9 cellular contexts compared by ENCODE assay signal in the genomic region with DNA sequence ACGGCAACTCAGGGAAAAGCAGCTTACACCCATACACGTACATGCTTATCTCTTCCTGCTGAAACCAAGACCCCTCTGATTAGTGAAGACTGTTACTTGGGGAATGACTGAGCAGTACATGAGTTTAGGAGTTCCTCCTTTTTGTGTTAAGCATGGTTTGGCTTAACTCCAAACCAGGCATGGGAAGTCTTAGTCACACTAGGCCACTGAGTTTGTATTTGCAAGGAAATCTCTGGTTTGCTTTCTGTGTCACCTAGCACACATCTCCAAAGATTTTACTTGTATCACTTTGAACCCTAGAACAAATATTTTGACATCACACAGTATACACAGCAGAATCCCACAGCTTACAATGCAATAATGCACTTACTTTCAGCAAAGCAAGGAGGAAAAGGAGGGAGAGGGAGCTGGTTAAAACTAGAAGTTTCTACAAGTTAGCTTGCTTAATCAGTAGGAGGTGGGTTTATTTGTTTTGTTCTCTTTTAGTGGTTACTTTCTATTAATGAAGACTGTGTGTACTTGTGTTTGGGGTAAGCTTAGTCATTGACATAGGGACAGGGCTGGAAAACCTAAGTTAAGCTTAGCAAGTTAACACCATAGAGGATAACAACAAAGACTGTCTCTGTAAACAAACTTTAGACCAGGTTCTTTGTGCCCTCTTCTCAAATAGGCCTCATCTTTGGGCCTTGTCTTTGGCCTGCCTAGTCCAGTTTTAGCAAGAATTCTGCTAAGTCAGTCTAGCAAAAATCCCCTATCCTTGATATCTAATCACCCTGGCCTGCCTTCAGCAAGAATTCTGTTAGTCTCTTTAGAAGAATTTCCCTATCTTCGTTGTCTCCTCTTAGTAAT.
A peak's percentile ranks its signal among the peaks of the same experiment; 100 is the strongest.
DNase-seq lines count a peak whose midpoint lies in the region; ATAC-seq and FAIRE-seq lines count a peak whose summit lies in the region.
"Had no signal": no experiment of that assay in that cellular context is flagged by ENCODE, and none has a peak within 500 bp of the region (broad histone marks: within the 10 kb centered on the region; RNA-seq: fewer than 3 reads in every experiment).

No MANE protein-coding gene starts in this region.

- peak; percentile 19 for DNase-seq in NCI-H2196 (lab: John Stamatoyannopoulos, UW; ENCODE audit: unreplicated experiment)
- no peak for DNase-seq in NCI-H2196 treated with DMSO at 0.1 percent for 48 hours (lab: John Stamatoyannopoulos, UW; ENCODE audit: unreplicated experiment)
- peak; percentile 96 for DNase-seq in SKM-1 treated with dmso at 0.1 percent for 144 hours (lab: John Stamatoyannopoulos, UW; ENCODE audit: unreplicated experiment)
- DNase-seq in foreskin melanocyte, result peak; percentile 73
- peak; percentile 4 for DNase-seq in small intestine
- DNase-seq in NK-92 treated with Interleukin-12 subunit alpha and Interleukin-12 subunit beta, amount 100 ng/mL, for 24 hours (lab: John Stamatoyannopoulos, UW), result no peak
- DNase-seq in effector CD8-positive, alpha-beta T cell (lab: John Stamatoyannopoulos, UW), result no peak

- H3K4me1 ChIP-seq in small intestine (ENCODE audit: control insufficient read depth in 2 of 2, insufficient read depth in 1 of 2, low read depth in 1 of 2, low read length in 1 of 2), result no peaks in the 10 kb centered on the region

- H3K4me3 ChIP-seq in small intestine (ENCODE audit: low read depth in 1 of 2, low read length in 2 of 2), result no peak overlapping the region

- H3K36me3 ChIP-seq in small intestine (ENCODE audit: control insufficient read depth in 2 of 2, insufficient read depth in 2 of 2, low read length in 2 of 2), result no peaks in the 10 kb centered on the region

- H3K27me3 ChIP-seq in small intestine (ENCODE audit: control insufficient read depth in 2 of 2, insufficient read depth in 2 of 2, low read length in 2 of 2), result no peaks in the 10 kb centered on the region

- ATAC-seq in HG03342 (IDR thresholded peaks at IDR 0.05; ENCODE audit: unreplicated experiment), result peak; percentile 64

- H3K9me3 ChIP-seq in small intestine (ENCODE audit: control insufficient read depth, low read depth), result no peaks in the 10 kb centered on the region

- H3K27ac ChIP-seq in small intestine (ENCODE audit: low read depth in 1 of 2, low read length in 1 of 2), result no peak overlapping the region

- no peak for FAIRE-seq in small intestine (lab: Jason Lieb, UNC)
- FAIRE-seq: A204.1 had no signal

- WGBS in small intestine, 3 donors, result 69 to 73% (median 71%) methylated on average over 3 of the region's 3 CpGs

Comparison
In these comparisons a context has a peak if more than half of its experiments do, and no peak if none do; other contexts are left out.
1. DNase-seq: peak in NCI-H2196 (single experiment), SKM-1 treated with dmso at 0.1 percent for 144 hours (single experiment), foreskin melanocyte (single experiment) and small intestine (single experiment); none in NCI-H2196 treated with DMSO at 0.1 percent for 48 hours (single experiment), NK-92 treated with Interleukin-12 subunit alpha and Interleukin-12 subunit beta, amount 100 ng/mL, for 24 hours (single experiment) and effector CD8-positive, alpha-beta T cell (single experiment).